In the genomic region with DNA sequence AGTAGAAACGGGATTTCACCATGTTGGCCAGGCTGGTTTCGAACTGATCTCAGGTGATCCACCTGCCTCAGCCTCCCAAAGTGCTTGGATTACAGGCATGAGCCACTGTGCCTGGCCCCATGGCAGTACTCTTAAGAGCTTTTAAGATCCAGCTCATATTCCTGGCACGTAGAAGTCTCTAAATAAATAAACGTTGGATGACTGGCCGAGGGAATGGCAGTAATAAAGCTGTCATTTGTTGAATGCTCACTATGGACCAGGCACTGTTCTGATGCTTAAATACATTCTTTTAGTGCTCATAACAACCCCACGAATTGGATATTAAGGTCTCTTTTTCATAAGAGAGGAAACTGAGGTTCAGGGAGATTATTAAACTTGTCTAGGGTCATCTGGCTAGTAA, we compare ENCODE assay signal across 21 cellular contexts.
"Had no signal": no experiment of that assay in that cellular context is flagged by ENCODE, and none has a peak within 500 bp of the region (broad histone marks: within the 10 kb centered on the region; RNA-seq: fewer than 3 reads in every experiment).

No MANE protein-coding gene starts in this region.

- H3K4me1 ChIP-seq: esophagus squamous epithelium, lower lobe of right lung, pancreas, tibial nerve had no signal

- H3K27me3 ChIP-seq: esophagus squamous epithelium, neural progenitor cell, pancreas, tibial nerve had no signal

- ATAC-seq: effector memory CD8-positive, alpha-beta T cell; left cardiac atrium; lower lobe of right lung; natural killer cell treated with Interleukin-12 subunit alpha and Interleukin-12 subunit beta and Interleukin-15 and Interleukin-18, amount 100 ng/mL, for 72 hours; pancreas; right cardiac atrium had no signal

- H3K4me3 ChIP-seq: esophagus squamous epithelium, left ventricle myocardium inferior, lower lobe of right lung, neural progenitor cell, pancreas, tibial nerve had no signal

- H3K4me1 Mint-ChIP-seq: mesothelial cell of epicardium had no signal

- H3K27ac ChIP-seq: esophagus squamous epithelium, left ventricle myocardium inferior, lower lobe of right lung, neural progenitor cell, pancreas, tibial nerve had no signal

- H3K9me3 ChIP-seq: esophagus squamous epithelium, left ventricle myocardium inferior, lower lobe of right lung, pancreas, tibial nerve had no signal

- H3K36me3 ChIP-seq: neural progenitor cell, pancreas had no signal

- H3K9me3 Mint-ChIP-seq: dendritic cell treated with granulocyte-macrophage colony-stimulating factor and Interleukin-4, amounts not matched to agents 40 ng/mL and 50 ng/mL, for 4 days; effector memory CD8-positive, alpha-beta T cell; immature natural killer cell; memory B cell; mesothelial cell of epicardium; natural killer cell treated with Interleukin-12 subunit alpha and Interleukin-12 subunit beta and Interleukin-15 and Interleukin-18, amount 100 ng/mL, for 72 hours; neural progenitor cell; stimulated activated naive CD8-positive, alpha-beta T cell treated with anti-CD3 and anti-CD28 coated beads, Interleukin-15, Interleukin-2, amounts not matched to agents 100 ng/mL and 50 ng/mL, for 24 hours had no signal

- H3K4me3 Mint-ChIP-seq: dendritic cell treated with granulocyte-macrophage colony-stimulating factor and Interleukin-4, amounts not matched to agents 40 ng/mL and 50 ng/mL, for 4 days; effector memory CD8-positive, alpha-beta T cell; immature natural killer cell; memory B cell; mesothelial cell of epicardium; natural killer cell treated with Interleukin-12 subunit alpha and Interleukin-12 subunit beta and Interleukin-15 and Interleukin-18, amount 100 ng/mL, for 72 hours; neural progenitor cell; stimulated activated naive CD8-positive, alpha-beta T cell treated with anti-CD3 and anti-CD28 coated beads, Interleukin-15, Interleukin-2, amounts not matched to agents 100 ng/mL and 50 ng/mL, for 24 hours had no signal

- DNase-seq: effector memory CD8-positive, alpha-beta T cell; esophagus squamous epithelium; immature natural killer cell; kidney; left cardiac atrium; left ventricle myocardium inferior; lower lobe of right lung; nucleus accumbens; pancreas; small intestine; stimulated activated CD4-positive, alpha-beta T cell treated with anti-CD3 and anti-CD28 coated beads, Interleukin-12 subunit alpha, Interleukin-12 subunit beta, amount 100 ng/mL, for 4 hours; stimulated activated CD4-positive, alpha-beta T cell treated with anti-CD3 and anti-CD28 coated beads, Interleukin-2, amount 100 ng/mL, for 48 hours had no signal

- H3K27ac Mint-ChIP-seq: dendritic cell treated with granulocyte-macrophage colony-stimulating factor and Interleukin-4, amounts not matched to agents 40 ng/mL and 50 ng/mL, for 4 days; immature natural killer cell; memory B cell; mesothelial cell of epicardium; neural progenitor cell; progenitor cell of endocrine pancreas; stimulated activated naive CD8-positive, alpha-beta T cell treated with anti-CD3 and anti-CD28 coated beads, Interleukin-15, Interleukin-2, amounts not matched to agents 100 ng/mL and 50 ng/mL, for 24 hours had no signal

- H3K27me3 Mint-ChIP-seq: dendritic cell treated with granulocyte-macrophage colony-stimulating factor and Interleukin-4, amounts not matched to agents 40 ng/mL and 50 ng/mL, for 4 days; effector memory CD8-positive, alpha-beta T cell; memory B cell; natural killer cell treated with Interleukin-12 subunit alpha and Interleukin-12 subunit beta and Interleukin-15 and Interleukin-18, amount 100 ng/mL, for 72 hours; progenitor cell of endocrine pancreas; stimulated activated naive CD8-positive, alpha-beta T cell treated with anti-CD3 and anti-CD28 coated beads, Interleukin-15, Interleukin-2, amounts not matched to agents 100 ng/mL and 50 ng/mL, for 24 hours had no signal
